Comparison of ENCODE assay signal across 31 cellular contexts in genomic region chr10:14699482-14699881, GRCh38.
"Had no signal": no experiment of that assay in that cellular context is flagged by ENCODE, and none has a peak within 500 bp of the region (broad histone marks: within the 10 kb centered on the region; RNA-seq: fewer than 3 reads in every experiment).

No MANE protein-coding gene starts in this region.

- H3K27me3 Mint-ChIP-seq: progenitor cell of endocrine pancreas; stimulated activated memory B cell treated with anti-CD40 and anti-IgM and Interleukin-4, amounts not matched to agents 10 μg/mL and 1 μg/mL and 100 μg/mL, for 72 hours; stimulated activated naive CD8-positive, alpha-beta T cell treated with anti-CD3 and anti-CD28 coated beads, Interleukin-15, amount 100 ng/mL, for 72 hours had no signal

- ATAC-seq: natural killer cell; psoas muscle; right cardiac atrium; right lobe of liver; stimulated activated memory B cell treated with anti-CD40 and anti-IgM and Interleukin-4, amounts not matched to agents 10 μg/mL and 1 μg/mL and 100 μg/mL, for 72 hours; stimulated activated naive CD8-positive, alpha-beta T cell treated with anti-CD3 and anti-CD28 coated beads, Interleukin-15, amount 100 ng/mL, for 72 hours; stimulated activated naive CD8-positive, alpha-beta T cell treated with anti-CD3 and anti-CD28 coated beads, Interleukin-15, Interleukin-2, amounts not matched to agents 100 U/mL and 50 U/mL, for 24 hours; upper lobe of right lung had no signal

- H3K9me3 Mint-ChIP-seq: natural killer cell; nephron; stimulated activated memory B cell treated with anti-CD40 and anti-IgM and Interleukin-4, amounts not matched to agents 10 μg/mL and 1 μg/mL and 100 μg/mL, for 72 hours had no signal

- H3K27me3 ChIP-seq: neural progenitor cell, ovary, right lobe of liver, sigmoid colon, spleen, suprapubic skin, testis, tibial artery, transverse colon, upper lobe of right lung, uterus had no signal

- H3K79me2 ChIP-seq: parathyroid adenoma had no signal

- H3K27ac Mint-ChIP-seq: natural killer cell, nephron, neural progenitor cell, type B pancreatic cell had no signal

- DNase-seq: natural killer cell; occipital lobe; ovary; posterior cingulate gyrus; psoas muscle; right cardiac atrium; right lobe of liver; sigmoid colon; spleen; stimulated activated CD4-positive, alpha-beta T cell treated with anti-CD3 and anti-CD28 coated beads, Interleukin-12 subunit alpha, Interleukin-12 subunit beta, amount 100 ng/mL, for 4 hours; stimulated activated CD4-positive, alpha-beta T cell treated with anti-CD3 and anti-CD28 coated beads, Interleukin-1b, Interleukin-23, amount 100 ng/mL, for 48 hours; stimulated activated CD4-positive, alpha-beta T cell treated with anti-CD3 and anti-CD28 coated beads, Interleukin-4, amount 100 ng/mL, for 1 hour; stimulated activated CD4-positive, alpha-beta T cell treated with anti-CD3 and anti-CD28 coated beads, Interleukin-4, amount 100 ng/mL, for 4 hours; stimulated activated CD8-positive, alpha-beta memory T cell treated with anti-CD3 and anti-CD28 coated beads, Interleukin-4, amount 100 ng/mL, for 48 hours; stimulated activated naive CD4-positive, alpha-beta T cell; stimulated activated naive CD8-positive, alpha-beta T cell treated with anti-CD3 and anti-CD28 coated beads, Interleukin-15, amount 100 ng/mL, for 72 hours; stimulated activated naive CD8-positive, alpha-beta T cell treated with anti-CD3 and anti-CD28 coated beads, Interleukin-15, Interleukin-2, amounts not matched to agents 100 U/mL and 50 U/mL, for 24 hours; substantia nigra; testis; tibial artery; transverse colon; upper lobe of right lung; uterus had no signal

- H3K36me3 Mint-ChIP-seq: natural killer cell; neural progenitor cell; stimulated activated memory B cell treated with anti-CD40 and anti-IgM and Interleukin-4, amounts not matched to agents 10 μg/mL and 1 μg/mL and 100 μg/mL, for 72 hours; type B pancreatic cell had no signal

- H3K9ac ChIP-seq: neural progenitor cell, parathyroid adenoma had no signal

- H3K4me2 ChIP-seq: neural progenitor cell had no signal

- H3K27ac ChIP-seq: neural progenitor cell, ovary, parathyroid adenoma, psoas muscle, right lobe of liver, sigmoid colon, spleen, suprapubic skin, testis, tibial artery, transverse colon, upper lobe of right lung, uterus had no signal

- H3K36me3 ChIP-seq: neural progenitor cell, ovary, right lobe of liver, sigmoid colon, spleen, suprapubic skin, tibial artery, transverse colon, upper lobe of right lung, uterus had no signal

- H3K4me1 Mint-ChIP-seq: nephron; neural progenitor cell; stimulated activated naive CD8-positive, alpha-beta T cell treated with anti-CD3 and anti-CD28 coated beads, Interleukin-15, amount 100 ng/mL, for 72 hours had no signal

- H3K4me1 ChIP-seq: neural progenitor cell, parathyroid adenoma, psoas muscle, spleen, suprapubic skin, tibial artery, transverse colon, upper lobe of right lung, uterus had no signal

- H2AFZ ChIP-seq: neural progenitor cell, parathyroid adenoma had no signal

- H3K4me3 ChIP-seq: neural progenitor cell, ovary, psoas muscle, right lobe of liver, sigmoid colon, smooth muscle cell, spleen, suprapubic skin, testis, tibial artery, transverse colon, upper lobe of right lung, uterus had no signal

- H3K9me3 ChIP-seq: ovary, psoas muscle, right lobe of liver, sigmoid colon, spleen, suprapubic skin, testis, tibial artery, transverse colon, upper lobe of right lung, uterus had no signal

- H3K4me3 Mint-ChIP-seq: natural killer cell; nephron; neural progenitor cell; stimulated activated memory B cell treated with anti-CD40 and anti-IgM and Interleukin-4, amounts not matched to agents 10 μg/mL and 1 μg/mL and 100 μg/mL, for 72 hours; stimulated activated naive CD8-positive, alpha-beta T cell treated with anti-CD3 and anti-CD28 coated beads, Interleukin-15, amount 100 ng/mL, for 72 hours; type B pancreatic cell had no signal
